Comparison of ENCODE assay signal across 1 cellular context in genomic region chrX:47164420-47164819, GRCh38.
TF ChIP-seq lines count a peak whose summit lies in the region.

No MANE protein-coding gene starts in this region.

TF ChIP-seq in HepG2, 621 proteins besides CTCF, POLR2A, EP300 and RAD21:
- TF ChIP-seq ZNF644 (CRISPR knock-in tag; IDR thresholded peaks at IDR 0.05; ENCODE audit: low read depth) (no peak), ZBTB34 (CRISPR knock-in tag; IDR thresholded peaks at IDR 0.05) (no peak), ZNF292 (CRISPR knock-in tag; IDR thresholded peaks at IDR 0.05; ENCODE audit: borderline replicate concordance, low read depth) (no peak), MZF1 (CRISPR knock-in tag; IDR thresholded peaks at IDR 0.05; ENCODE audit: borderline replicate concordance) (no peak), KMT2B (CRISPR knock-in tag; IDR thresholded peaks at IDR 0.05) (no peak), ZNF879 (CRISPR knock-in tag; IDR thresholded peaks at IDR 0.05) (no peak), SRSF9 (IDR thresholded peaks at IDR 0.05; ENCODE audit: borderline replicate concordance, insufficient read depth, low read depth, low read length, poor library complexity, severe bottlenecking) (no peak), ATAD3A (CRISPR knock-in tag; IDR thresholded peaks at IDR 0.05) (no peak), TFDP1 (CRISPR knock-in tag; IDR thresholded peaks at IDR 0.05; ENCODE audit: borderline replicate concordance) (no peak), BATF2 (CRISPR knock-in tag; IDR thresholded peaks at IDR 0.05) (no peak), SSRP1 (CRISPR knock-in tag; IDR thresholded peaks at IDR 0.05) (no peak), TRIM22 (IDR thresholded peaks at IDR 0.05) (no peak), NR2F1 (CRISPR knock-in tag; IDR thresholded peaks at IDR 0.05) (no peak), ZBTB4 (CRISPR knock-in tag; IDR thresholded peaks at IDR 0.05; ENCODE audit: borderline replicate concordance) (no peak), SATB2 (CRISPR knock-in tag; IDR thresholded peaks at IDR 0.05) (no peak), ZNF639 (CRISPR knock-in tag; conservative IDR thresholded peaks at IDR 0.05) (no peak), RFXANK (CRISPR knock-in tag; IDR thresholded peaks at IDR 0.05) (no peak), ZFP37 (CRISPR knock-in tag; IDR thresholded peaks at IDR 0.05; ENCODE audit: borderline replicate concordance) (no peak), ZNF510 (CRISPR knock-in tag; IDR thresholded peaks at IDR 0.05; ENCODE audit: low read depth) (no peak)
